Comparison of ENCODE assay signal across 8 cellular contexts in the genomic region with DNA sequence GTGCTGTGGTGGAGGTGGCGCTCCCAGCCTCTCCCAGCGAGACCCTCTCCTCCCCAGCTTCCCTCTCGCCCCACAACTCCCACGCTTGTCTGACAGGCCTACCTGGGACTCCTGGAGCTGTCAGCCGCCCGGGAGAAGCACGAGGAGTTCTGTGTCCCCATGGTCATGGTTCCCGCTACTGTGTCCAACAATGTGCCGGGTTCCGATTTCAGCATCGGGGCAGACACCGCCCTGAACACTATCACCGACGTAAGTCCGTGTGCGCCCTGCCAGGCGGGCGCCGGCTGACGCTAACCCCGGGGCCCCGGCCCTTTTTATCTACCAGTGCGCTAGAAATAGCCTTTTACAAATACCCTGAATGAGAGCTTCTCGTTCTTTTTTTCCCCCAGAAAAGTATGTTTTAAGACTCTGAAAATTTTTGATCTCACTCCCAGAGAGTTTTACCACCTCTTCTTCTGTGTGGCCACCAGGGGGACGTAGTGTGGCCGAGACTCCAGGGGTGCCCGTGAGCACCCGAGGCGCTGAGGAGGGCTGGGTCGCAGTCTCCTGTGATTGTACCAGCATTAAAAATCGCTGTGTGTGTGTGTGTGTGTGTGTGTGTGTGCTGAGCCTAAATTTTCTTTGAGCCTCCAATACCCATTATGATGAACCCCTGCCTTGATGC. TPM values are rescaled to one million over a fixed set of nuclear protein-coding genes. Genes with fewer than 3 reads are reported as not detected.
DNase-seq lines count a peak whose midpoint lies in the region; FAIRE-seq and TF ChIP-seq lines count a peak whose summit lies in the region.

No MANE protein-coding gene starts in this region.

- FAIRE-seq in D721Med (lab: Jason Lieb, UNC) (no peak), bronchial epithelial cell (lab: Jason Lieb, UNC) (no peak)

- DNase-seq in D721Med (ENCODE audit: insufficient read length, low spot score) (no peak), bronchial epithelial cell (ENCODE audit: low read depth) (no peak), lung microvascular endothelial cell (ENCODE audit: low read depth in 2 of 2) (peak; percentile 40 to 51), NCI-H748 treated with DMSO at 0.1 percent for 48 hours (lab: John Stamatoyannopoulos, UW) (no peak), kidney tubule cell (ENCODE audit: low spot score) (no peak)
- peak; percentile 19 for DNase-seq in Jurkat, Clone E6-1 (ENCODE audit: low read depth, low spot score)
- DNase-seq in stimulated activated CD4-positive, alpha-beta T cell treated with anti-CD3 and anti-CD28 coated beads, Interleukin-2, amount 100 ng/mL, for 24 hours = no peak
- DNase-seq in stimulated activated naive CD4-positive, alpha-beta T cell treated with Interleukin-2 at 50 U/mL for 16 hours (lab: John Stamatoyannopoulos, UW) = no peak

- no peaks in the 10 kb centered on the region for H3K27me3 ChIP-seq in bronchial epithelial cell (ENCODE audit: control insufficient read depth, insufficient read depth, low read length)

- H3K36me3 ChIP-seq in bronchial epithelial cell (ENCODE audit: control insufficient read depth, insufficient read depth, low read length) = peaks cover 51% of the 10 kb centered on the region

- TF ChIP-seq CTCF in D721Med (IDR thresholded peaks at IDR 0.05; ENCODE audit: insufficient read depth, missing control alignments) (peak; percentile 32), bronchial epithelial cell (IDR thresholded peaks at IDR 0.05; ENCODE audit: insufficient read depth, low read length, severe bottlenecking) (peak; percentile 19)

- H3K4me3 ChIP-seq in Jurkat, Clone E6-1 (ENCODE audit: low read length) = no peak overlapping the region
- H3K4me3 ChIP-seq in bronchial epithelial cell (ENCODE audit: low read depth, low read length) = no peak overlapping the region

RNA-seq across cellular contexts. Expression of a gene that starts 52.6 kb away (rescaled TPM):
- polyA plus RNA-seq in Jurkat, Clone E6-1 (2012; ENCODE audit: insufficient read depth, insufficient read length) = 235 TPM
- 188 and 196 TPM in 2 replicates for total RNA-seq in bronchial epithelial cell
- 110 and 156 TPM in 2 replicates for total RNA-seq in lung microvascular endothelial cell

RNA-seq across cellular contexts. Expression of a gene that starts 52.7 kb away (rescaled TPM):
- 72.5 TPM for polyA plus RNA-seq in Jurkat, Clone E6-1 (2012; ENCODE audit: insufficient read depth, insufficient read length)
- total RNA-seq in bronchial epithelial cell = 39.2 and 54.8 TPM in 2 replicates
- 35.9 and 54.0 TPM in 2 replicates for total RNA-seq in lung microvascular endothelial cell

Comparison
In these comparisons a context has a peak if more than half of its experiments do, and no peak if none do; other contexts are left out.
1. DNase-seq: peak in Jurkat, Clone E6-1 (single experiment) and lung microvascular endothelial cell (2 of 2); none in D721Med (single experiment), bronchial epithelial cell (single experiment), NCI-H748 treated with DMSO at 0.1 percent for 48 hours (single experiment), stimulated activated CD4-positive, alpha-beta T cell treated with anti-CD3 and anti-CD28 coated beads, Interleukin-2, amount 100 ng/mL, for 24 hours (0 of 2), stimulated activated naive CD4-positive, alpha-beta T cell treated with Interleukin-2 at 50 U/mL for 16 hours (single experiment) and kidney tubule cell (single experiment).